In the genomic region with DNA sequence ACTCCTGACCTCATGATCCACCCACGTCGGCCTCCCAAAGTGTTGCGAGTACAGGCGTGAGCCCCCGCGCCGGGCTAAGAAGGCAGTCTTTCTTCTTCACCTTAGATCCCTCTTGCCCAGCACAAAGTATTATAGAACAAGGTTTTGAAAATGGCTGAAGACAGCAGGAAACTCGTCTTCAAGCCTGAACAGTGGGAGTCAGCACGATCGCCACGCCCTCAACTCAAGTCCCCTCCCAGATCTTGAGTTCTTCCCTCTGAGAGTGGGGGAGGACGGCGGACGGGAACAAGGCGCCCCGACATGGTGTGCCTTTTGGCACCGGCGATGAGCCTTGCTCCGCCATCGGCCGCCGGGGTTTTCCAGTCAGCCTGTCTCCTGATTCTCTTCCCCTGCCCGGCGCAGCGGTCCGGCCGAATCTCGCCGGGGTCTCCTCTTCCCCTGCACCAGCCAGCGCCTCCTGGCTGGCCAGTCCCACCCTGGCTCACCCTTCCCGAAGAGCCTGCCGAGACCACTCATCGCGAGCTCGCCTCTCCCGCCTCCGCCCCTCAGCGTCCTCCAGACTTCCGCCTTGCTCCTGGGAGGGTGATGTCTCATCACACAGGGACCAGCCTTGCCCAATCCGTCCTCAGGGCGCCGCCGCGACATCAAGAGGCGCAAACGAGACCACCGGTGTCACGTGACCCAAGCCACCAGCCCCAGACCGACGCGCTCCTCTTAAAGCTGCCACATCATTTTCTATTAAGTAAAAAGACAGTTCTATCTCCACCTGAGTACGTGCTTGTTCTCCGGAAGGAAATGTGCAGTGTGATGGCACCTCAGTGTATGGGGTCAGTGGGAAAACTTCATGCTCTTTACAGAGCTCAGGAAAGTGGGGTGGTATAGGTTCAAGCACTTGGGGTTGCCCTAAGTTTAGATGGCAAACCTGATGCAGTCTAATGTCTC, we compare ENCODE assay signal across 1 cellular context.
TF ChIP-seq lines count a peak whose summit lies in the region.

A gene with protein sequence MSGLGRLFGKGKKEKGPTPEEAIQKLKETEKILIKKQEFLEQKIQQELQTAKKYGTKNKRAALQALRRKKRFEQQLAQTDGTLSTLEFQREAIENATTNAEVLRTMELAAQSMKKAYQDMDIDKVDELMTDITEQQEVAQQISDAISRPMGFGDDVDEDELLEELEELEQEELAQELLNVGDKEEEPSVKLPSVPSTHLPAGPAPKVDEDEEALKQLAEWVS (minus strand): TSS at position 565 of the 942 bp plus-strand sequence. CDS start 49 bp downstream, at position 516.

TF ChIP-seq in K562, 482 proteins besides CTCF, POLR2A, EP300 and RAD21 (continued from another document and continues in another):
- TF ChIP-seq, protein P1, sequence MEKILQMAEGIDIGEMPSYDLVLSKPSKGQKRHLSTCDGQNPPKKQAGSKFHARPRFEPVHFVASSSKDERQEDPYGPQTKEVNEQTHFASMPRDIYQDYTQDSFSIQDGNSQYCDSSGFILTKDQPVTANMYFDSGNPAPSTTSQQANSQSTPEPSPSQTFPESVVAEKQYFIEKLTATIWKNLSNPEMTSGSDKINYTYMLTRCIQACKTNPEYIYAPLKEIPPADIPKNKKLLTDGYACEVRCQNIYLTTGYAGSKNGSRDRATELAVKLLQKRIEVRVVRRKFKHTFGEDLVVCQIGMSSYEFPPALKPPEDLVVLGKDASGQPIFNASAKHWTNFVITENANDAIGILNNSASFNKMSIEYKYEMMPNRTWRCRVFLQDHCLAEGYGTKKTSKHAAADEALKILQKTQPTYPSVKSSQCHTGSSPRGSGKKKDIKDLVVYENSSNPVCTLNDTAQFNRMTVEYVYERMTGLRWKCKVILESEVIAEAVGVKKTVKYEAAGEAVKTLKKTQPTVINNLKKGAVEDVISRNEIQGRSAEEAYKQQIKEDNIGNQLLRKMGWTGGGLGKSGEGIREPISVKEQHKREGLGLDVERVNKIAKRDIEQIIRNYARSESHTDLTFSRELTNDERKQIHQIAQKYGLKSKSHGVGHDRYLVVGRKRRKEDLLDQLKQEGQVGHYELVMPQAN (IDR thresholded peaks at IDR 0.05; ENCODE audit: borderline replicate concordance): peak; percentile 90
- no peak for TF ChIP-seq ZNF146 (CRISPR knock-in tag; IDR thresholded peaks at IDR 0.05; ENCODE audit: unreplicated experiment)
- no peak for TF ChIP-seq ZFP1 (CRISPR knock-in tag; IDR thresholded peaks at IDR 0.05)
- TF ChIP-seq DNMT1 (IDR thresholded peaks at IDR 0.05): no peak
- TF ChIP-seq CBFB (CRISPR knock-in tag; IDR thresholded peaks at IDR 0.05): no peak
- peak; percentile 77 for TF ChIP-seq HCFC1 (IDR thresholded peaks at IDR 0.05; ENCODE audit: low read depth, low read length)
- no peak for TF ChIP-seq CAMTA2 (CRISPR knock-in tag; conservative IDR thresholded peaks at IDR 0.05)
- TF ChIP-seq, protein P2, sequence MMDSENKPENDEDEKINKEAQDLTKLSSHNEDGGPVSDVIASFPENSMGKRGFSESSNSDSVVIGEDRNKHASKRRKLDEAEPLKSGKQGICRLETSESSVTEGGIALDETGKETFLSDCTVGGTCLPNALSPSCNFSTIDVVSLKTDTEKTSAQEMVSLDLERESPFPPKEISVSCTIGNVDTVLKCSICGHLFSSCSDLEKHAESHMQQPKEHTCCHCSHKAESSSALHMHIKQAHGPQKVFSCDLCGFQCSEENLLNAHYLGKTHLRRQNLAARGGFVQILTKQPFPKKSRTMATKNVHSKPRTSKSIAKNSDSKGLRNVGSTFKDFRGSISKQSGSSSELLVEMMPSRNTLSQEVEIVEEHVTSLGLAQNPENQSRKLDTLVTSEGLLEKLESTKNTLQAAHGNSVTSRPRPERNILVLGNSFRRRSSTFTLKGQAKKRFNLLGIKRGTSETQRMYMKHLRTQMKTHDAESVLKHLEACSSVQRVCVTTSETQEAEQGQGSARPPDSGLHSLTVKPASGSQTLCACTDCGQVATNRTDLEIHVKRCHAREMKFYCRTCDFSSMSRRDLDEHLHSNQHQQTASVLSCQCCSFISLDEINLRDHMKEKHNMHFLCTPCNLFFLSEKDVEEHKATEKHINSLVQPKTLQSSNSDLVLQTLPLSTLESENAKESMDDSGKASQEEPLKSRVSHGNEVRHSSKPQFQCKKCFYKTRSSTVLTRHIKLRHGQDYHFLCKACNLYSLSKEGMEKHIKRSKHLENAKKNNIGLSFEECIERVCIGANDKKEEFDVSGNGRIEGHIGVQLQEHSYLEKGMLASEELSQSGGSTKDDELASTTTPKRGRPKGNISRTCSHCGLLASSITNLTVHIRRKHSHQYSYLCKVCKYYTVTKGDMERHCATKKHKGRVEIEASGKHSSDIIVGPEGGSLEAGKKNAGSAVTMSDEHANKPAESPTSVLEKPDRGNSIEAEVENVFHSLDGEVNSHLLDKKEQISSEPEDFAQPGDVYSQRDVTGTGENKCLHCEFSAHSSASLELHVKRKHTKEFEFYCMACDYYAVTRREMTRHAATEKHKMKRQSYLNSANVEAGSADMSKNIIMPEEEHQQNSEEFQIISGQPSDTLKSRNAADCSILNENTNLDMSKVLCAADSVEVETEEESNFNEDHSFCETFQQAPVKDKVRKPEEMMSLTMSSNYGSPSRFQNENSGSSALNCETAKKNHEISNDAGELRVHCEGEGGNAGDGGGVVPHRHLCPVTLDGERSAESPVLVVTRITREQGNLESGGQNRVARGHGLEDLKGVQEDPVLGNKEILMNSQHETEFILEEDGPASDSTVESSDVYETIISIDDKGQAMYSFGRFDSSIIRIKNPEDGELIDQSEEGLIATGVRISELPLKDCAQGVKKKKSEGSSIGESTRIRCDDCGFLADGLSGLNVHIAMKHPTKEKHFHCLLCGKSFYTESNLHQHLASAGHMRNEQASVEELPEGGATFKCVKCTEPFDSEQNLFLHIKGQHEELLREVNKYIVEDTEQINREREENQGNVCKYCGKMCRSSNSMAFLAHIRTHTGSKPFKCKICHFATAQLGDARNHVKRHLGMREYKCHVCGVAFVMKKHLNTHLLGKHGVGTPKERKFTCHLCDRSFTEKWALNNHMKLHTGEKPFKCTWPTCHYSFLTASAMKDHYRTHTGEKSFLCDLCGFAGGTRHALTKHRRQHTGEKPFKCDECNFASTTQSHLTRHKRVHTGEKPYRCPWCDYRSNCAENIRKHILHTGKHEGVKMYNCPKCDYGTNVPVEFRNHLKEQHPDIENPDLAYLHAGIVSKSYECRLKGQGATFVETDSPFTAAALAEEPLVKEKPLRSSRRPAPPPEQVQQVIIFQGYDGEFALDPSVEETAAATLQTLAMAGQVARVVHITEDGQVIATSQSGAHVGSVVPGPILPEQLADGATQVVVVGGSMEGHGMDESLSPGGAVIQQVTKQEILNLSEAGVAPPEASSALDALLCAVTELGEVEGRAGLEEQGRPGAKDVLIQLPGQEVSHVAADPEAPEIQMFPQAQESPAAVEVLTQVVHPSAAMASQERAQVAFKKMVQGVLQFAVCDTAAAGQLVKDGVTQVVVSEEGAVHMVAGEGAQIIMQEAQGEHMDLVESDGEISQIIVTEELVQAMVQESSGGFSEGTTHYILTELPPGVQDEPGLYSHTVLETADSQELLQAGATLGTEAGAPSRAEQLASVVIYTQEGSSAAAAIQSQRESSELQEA (IDR thresholded peaks at IDR 0.05; ENCODE audit: low read depth): no peak
- TF ChIP-seq, protein P3, sequence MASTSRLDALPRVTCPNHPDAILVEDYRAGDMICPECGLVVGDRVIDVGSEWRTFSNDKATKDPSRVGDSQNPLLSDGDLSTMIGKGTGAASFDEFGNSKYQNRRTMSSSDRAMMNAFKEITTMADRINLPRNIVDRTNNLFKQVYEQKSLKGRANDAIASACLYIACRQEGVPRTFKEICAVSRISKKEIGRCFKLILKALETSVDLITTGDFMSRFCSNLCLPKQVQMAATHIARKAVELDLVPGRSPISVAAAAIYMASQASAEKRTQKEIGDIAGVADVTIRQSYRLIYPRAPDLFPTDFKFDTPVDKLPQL (IDR thresholded peaks at IDR 0.05; ENCODE audit: extremely low read depth, insufficient read length): no peak
- TF ChIP-seq COPS2 (conservative IDR thresholded peaks at IDR 0.05): no peak
- TF ChIP-seq RBBP5 (IDR thresholded peaks at IDR 0.05; ENCODE audit: borderline replicate concordance, insufficient read depth, low read length, poor library complexity, severe bottlenecking): peak; percentile 64
- TF ChIP-seq ETV6 (IDR thresholded peaks at IDR 0.05; ENCODE audit: borderline replicate concordance in 1 of 2, low read depth in 2 of 2, low read length in 1 of 2): no peak
- TF ChIP-seq ETV6 (CRISPR knock-in tag; IDR thresholded peaks at IDR 0.05; ENCODE audit: borderline replicate concordance): no peak
- TF ChIP-seq, protein P4, sequence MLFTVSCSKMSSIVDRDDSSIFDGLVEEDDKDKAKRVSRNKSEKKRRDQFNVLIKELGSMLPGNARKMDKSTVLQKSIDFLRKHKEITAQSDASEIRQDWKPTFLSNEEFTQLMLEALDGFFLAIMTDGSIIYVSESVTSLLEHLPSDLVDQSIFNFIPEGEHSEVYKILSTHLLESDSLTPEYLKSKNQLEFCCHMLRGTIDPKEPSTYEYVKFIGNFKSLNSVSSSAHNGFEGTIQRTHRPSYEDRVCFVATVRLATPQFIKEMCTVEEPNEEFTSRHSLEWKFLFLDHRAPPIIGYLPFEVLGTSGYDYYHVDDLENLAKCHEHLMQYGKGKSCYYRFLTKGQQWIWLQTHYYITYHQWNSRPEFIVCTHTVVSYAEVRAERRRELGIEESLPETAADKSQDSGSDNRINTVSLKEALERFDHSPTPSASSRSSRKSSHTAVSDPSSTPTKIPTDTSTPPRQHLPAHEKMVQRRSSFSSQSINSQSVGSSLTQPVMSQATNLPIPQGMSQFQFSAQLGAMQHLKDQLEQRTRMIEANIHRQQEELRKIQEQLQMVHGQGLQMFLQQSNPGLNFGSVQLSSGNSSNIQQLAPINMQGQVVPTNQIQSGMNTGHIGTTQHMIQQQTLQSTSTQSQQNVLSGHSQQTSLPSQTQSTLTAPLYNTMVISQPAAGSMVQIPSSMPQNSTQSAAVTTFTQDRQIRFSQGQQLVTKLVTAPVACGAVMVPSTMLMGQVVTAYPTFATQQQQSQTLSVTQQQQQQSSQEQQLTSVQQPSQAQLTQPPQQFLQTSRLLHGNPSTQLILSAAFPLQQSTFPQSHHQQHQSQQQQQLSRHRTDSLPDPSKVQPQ (CRISPR knock-in tag; IDR thresholded peaks at IDR 0.05; ENCODE audit: borderline replicate concordance): no peak
- peak; percentile 78 for TF ChIP-seq TAF9B (IDR thresholded peaks at IDR 0.05; ENCODE audit: partially characterized antibody)
- no peak for TF ChIP-seq NEUROD1 (IDR thresholded peaks at IDR 0.05; ENCODE audit: borderline replicate concordance, low read depth, low read length, partially characterized antibody)
- TF ChIP-seq, protein P5, sequence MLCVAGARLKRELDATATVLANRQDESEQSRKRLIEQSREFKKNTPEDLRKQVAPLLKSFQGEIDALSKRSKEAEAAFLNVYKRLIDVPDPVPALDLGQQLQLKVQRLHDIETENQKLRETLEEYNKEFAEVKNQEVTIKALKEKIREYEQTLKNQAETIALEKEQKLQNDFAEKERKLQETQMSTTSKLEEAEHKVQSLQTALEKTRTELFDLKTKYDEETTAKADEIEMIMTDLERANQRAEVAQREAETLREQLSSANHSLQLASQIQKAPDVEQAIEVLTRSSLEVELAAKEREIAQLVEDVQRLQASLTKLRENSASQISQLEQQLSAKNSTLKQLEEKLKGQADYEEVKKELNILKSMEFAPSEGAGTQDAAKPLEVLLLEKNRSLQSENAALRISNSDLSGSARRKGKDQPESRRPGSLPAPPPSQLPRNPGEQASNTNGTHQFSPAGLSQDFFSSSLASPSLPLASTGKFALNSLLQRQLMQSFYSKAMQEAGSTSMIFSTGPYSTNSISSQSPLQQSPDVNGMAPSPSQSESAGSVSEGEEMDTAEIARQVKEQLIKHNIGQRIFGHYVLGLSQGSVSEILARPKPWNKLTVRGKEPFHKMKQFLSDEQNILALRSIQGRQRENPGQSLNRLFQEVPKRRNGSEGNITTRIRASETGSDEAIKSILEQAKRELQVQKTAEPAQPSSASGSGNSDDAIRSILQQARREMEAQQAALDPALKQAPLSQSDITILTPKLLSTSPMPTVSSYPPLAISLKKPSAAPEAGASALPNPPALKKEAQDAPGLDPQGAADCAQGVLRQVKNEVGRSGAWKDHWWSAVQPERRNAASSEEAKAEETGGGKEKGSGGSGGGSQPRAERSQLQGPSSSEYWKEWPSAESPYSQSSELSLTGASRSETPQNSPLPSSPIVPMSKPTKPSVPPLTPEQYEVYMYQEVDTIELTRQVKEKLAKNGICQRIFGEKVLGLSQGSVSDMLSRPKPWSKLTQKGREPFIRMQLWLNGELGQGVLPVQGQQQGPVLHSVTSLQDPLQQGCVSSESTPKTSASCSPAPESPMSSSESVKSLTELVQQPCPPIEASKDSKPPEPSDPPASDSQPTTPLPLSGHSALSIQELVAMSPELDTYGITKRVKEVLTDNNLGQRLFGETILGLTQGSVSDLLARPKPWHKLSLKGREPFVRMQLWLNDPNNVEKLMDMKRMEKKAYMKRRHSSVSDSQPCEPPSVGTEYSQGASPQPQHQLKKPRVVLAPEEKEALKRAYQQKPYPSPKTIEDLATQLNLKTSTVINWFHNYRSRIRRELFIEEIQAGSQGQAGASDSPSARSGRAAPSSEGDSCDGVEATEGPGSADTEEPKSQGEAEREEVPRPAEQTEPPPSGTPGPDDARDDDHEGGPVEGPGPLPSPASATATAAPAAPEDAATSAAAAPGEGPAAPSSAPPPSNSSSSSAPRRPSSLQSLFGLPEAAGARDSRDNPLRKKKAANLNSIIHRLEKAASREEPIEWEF (CRISPR knock-in tag; IDR thresholded peaks at IDR 0.05): no peak
- no peak for TF ChIP-seq TAL1 (IDR thresholded peaks at IDR 0.05)
- TF ChIP-seq SAP30 (IDR thresholded peaks at IDR 0.05; ENCODE audit: borderline replicate concordance, insufficient read depth, low read depth, low read length, poor library complexity, severe bottlenecking): peak; percentile 50
- no peak for TF ChIP-seq SMARCB1 (IDR thresholded peaks at IDR 0.05; ENCODE audit: insufficient read length, low read depth)
- TF ChIP-seq NCOR1 (IDR thresholded peaks at IDR 0.05): peak; percentile 61
- no peak for TF ChIP-seq SRSF9 (IDR thresholded peaks at IDR 0.05; ENCODE audit: borderline replicate concordance, low read depth, low read length)
- no peak for TF ChIP-seq SMARCC2 (IDR thresholded peaks at IDR 0.05; ENCODE audit: low read depth)
- TF ChIP-seq ZNF507 (tag; conservative IDR thresholded peaks at IDR 0.05): no peak
- TF ChIP-seq, protein P6, sequence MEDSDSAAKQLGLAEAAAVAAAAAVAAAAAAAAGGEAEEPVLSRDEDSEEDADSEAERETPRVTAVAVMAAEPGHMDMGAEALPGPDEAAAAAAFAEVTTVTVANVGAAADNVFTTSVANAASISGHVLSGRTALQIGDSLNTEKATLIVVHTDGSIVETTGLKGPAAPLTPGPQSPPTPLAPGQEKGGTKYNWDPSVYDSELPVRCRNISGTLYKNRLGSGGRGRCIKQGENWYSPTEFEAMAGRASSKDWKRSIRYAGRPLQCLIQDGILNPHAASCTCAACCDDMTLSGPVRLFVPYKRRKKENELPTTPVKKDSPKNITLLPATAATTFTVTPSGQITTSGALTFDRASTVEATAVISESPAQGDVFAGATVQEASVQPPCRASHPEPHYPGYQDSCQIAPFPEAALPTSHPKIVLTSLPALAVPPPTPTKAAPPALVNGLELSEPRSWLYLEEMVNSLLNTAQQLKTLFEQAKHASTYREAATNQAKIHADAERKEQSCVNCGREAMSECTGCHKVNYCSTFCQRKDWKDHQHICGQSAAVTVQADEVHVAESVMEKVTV (CRISPR knock-in tag; IDR thresholded peaks at IDR 0.05): peak; percentile 21; the same call in 1 of the 2 replicates
- TF ChIP-seq TCF7L2 (IDR thresholded peaks at IDR 0.05; ENCODE audit: low read depth, low read length): no peak
- TF ChIP-seq, protein P7, sequence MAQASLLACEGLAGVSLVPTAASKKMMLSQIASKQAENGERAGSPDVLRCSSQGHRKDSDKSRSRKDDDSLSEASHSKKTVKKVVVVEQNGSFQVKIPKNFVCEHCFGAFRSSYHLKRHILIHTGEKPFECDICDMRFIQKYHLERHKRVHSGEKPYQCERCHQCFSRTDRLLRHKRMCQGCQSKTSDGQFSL (CRISPR knock-in tag; IDR thresholded peaks at IDR 0.05): peak; percentile 76; the same call in 1 of the 2 replicates
- TF ChIP-seq, protein P7 (tag; IDR thresholded peaks at IDR 0.05): no peak
